In the genomic region with DNA sequence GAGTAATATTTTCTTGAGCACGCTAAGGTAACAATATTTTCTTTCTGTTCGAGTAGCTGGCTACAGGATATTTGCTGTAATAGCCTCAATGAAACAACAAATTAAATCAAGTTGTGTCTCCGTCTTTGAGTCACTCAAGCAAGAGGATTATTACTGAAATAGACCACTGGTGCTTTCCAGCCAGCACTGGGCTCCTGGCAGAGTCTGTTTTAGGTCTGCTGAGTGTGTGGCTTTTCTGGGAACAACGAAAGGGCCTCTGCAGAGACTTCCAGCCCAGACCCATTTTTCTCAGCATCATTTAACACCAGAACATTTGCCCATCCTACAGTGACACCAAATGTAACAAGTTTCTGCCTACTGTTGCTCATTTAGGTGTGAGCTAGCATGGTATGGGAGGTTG, we compare ENCODE assay signal across 25 cellular contexts.
DNase-seq lines count a peak whose midpoint lies in the region; ATAC-seq, FAIRE-seq and TF ChIP-seq lines count a peak whose summit lies in the region.
"Had no signal": no experiment of that assay in that cellular context is flagged by ENCODE, and none has a peak within 500 bp of the region (broad histone marks: within the 10 kb centered on the region; RNA-seq: fewer than 3 reads in every experiment).

No MANE protein-coding gene starts in this region.

- H3K27me3 ChIP-seq in heart left ventricle (no peaks in the 10 kb centered on the region), transverse colon (no peaks in the 10 kb centered on the region), adrenal gland (no peaks in the 10 kb centered on the region)
- H3K27me3 ChIP-seq: SJSA1 had no signal

- no peak for TF ChIP-seq POLR2A in heart left ventricle (IDR thresholded peaks at IDR 0.05)
- no peak for TF ChIP-seq POLR2A in transverse colon (IDR thresholded peaks at IDR 0.05)
- TF ChIP-seq POLR2A in adrenal gland (IDR thresholded peaks at IDR 0.05): no peak
- TF ChIP-seq POLR2A in GM12892 (IDR thresholded peaks at IDR 0.05; ENCODE audit: low read depth, low read length): no peak

- H3K9me3 ChIP-seq in heart left ventricle (no peaks in the 10 kb centered on the region), transverse colon (no peaks in the 10 kb centered on the region), adrenal gland (replicated peaks in 1 of 3) (no peaks in the 10 kb centered on the region)
- H3K9me3 ChIP-seq: SJSA1 had no signal

- no peak for TF ChIP-seq EP300 in transverse colon (IDR thresholded peaks at IDR 0.05; ENCODE audit: low read depth)

- no peak overlapping the region for H3K4me3 ChIP-seq in heart left ventricle
- no peak overlapping the region for H3K4me3 ChIP-seq in transverse colon
- no peak overlapping the region for H3K4me3 ChIP-seq in adrenal gland
- H3K4me3 ChIP-seq: SJSA1 had no signal

- DNase-seq in heart left ventricle (no peak), Right ventricle myocardium superior (no peak), globus pallidus (ENCODE audit: low spot score) (peak; percentile 33), putamen (ENCODE audit: low spot score) (peak; percentile 8), transverse colon (no peak), NCI-H2196 treated with DMSO at 0.1 percent for 48 hours (lab: John Stamatoyannopoulos, UW; ENCODE audit: unreplicated experiment) (no peak), adrenal gland (no peak), GM12892 (ENCODE audit: insufficient read length) (no peak)
- DNase-seq: CD4-positive, CD25-positive, alpha-beta regulatory T cell; DMS53; GOT3; Karpas-422; NCI-H1092 treated with DMSO at 0.1 percent for 48 hours; NCI-H1436; NCI-H187; NCI-H2171 treated with DMSO at 0.1 percent for 48 hours; NCI-H524; NCI-H748 treated with DMSO at 0.1 percent for 48 hours; PC-3 had no signal

- intact Hi-C loops in heart left ventricle (cut with DNase I): loop anchor here in 1 of 10 donors (10.0 kb wide), 1 partner anchor 1369 kb away; no protein-coding TSS in a partner anchor
- intact Hi-C loops in Right ventricle myocardium superior (cut with DNase I): no loop called here
- intact Hi-C loops in transverse colon (cut with DNase I; ENCODE audit: low total_unique reads): no loop called here
- intact Hi-C loops in adrenal gland (cut with DNase I): no loop called here

- H3K27ac ChIP-seq in heart left ventricle (peak overlapping the region in 1 of 12 donors; percentile 59), transverse colon (peak overlapping the region in 3 of 4 donors; percentile 5 to 33 (median 5)), adrenal gland (no peak overlapping the region)
- H3K27ac ChIP-seq: 22Rv1, SJSA1 had no signal

- in situ Hi-C loops in transverse colon (cut with MboI; ENCODE audit: low pct_ligation_motif_present in 1 of 4, low pct_unique_long_range_greater_than_20kb in 1 of 4, low sequenced_read_pairs in 3 of 4): no loop called here

- TF ChIP-seq CTCF in heart left ventricle (IDR thresholded peaks at IDR 0.05): no peak
- no peak for TF ChIP-seq CTCF in transverse colon (IDR thresholded peaks at IDR 0.05)
- no peak for TF ChIP-seq CTCF in adrenal gland (IDR thresholded peaks at IDR 0.05)

- H3K4me1 ChIP-seq in heart left ventricle (peaks cover 0 to 7% (median 0%) of the 10 kb centered on the region in 12 donors), transverse colon (no peaks in the 10 kb centered on the region), adrenal gland (replicated peaks in 1 of 2) (no peaks in the 10 kb centered on the region)
- H3K4me1 ChIP-seq: SJSA1 had no signal

- peaks cover 0 to 64% (median 33%) of the 10 kb centered on the region in 9 donors for H3K36me3 ChIP-seq in heart left ventricle
- no peaks in the 10 kb centered on the region for H3K36me3 ChIP-seq in transverse colon
- no peaks in the 10 kb centered on the region for H3K36me3 ChIP-seq in adrenal gland (replicated peaks in 1 of 2)
- H3K36me3 ChIP-seq: SJSA1 had no signal

- peak in 3 of 4 donors; percentile 43 to 67 (median 45) for ATAC-seq in heart left ventricle
- no peak for ATAC-seq in Right ventricle myocardium superior (ENCODE audit: poor library complexity)
- ATAC-seq: HepG2, PC-3, Right ventricle myocardium inferior had no signal

- 65 to 84% (median 79%) methylated on average over 4 of the region's 4 CpGs for WGBS in heart left ventricle, 4 donors
- WGBS in transverse colon (ENCODE audit: low coverage in 1 of 2), 2 donors: 79 to 88% methylated on average over 3 to 4 of the region's 4 CpGs
- WGBS in adrenal gland, 4 donors: 90 to 94% (median 93%) methylated on average over 4 of the region's 4 CpGs

- no peak for FAIRE-seq in GM12892 (lab: Jason Lieb, UNC)
- FAIRE-seq: D721Med, G401.6, HepG2 had no signal

Comparison
In these comparisons a context has a peak if more than half of its experiments do, and no peak if none do; other contexts are left out.
1. DNase-seq: peak in globus pallidus (single experiment) and putamen (single experiment); none in heart left ventricle (0 of 5), Right ventricle myocardium superior (single experiment), transverse colon (single experiment), NCI-H2196 treated with DMSO at 0.1 percent for 48 hours (single experiment), adrenal gland (0 of 7) and GM12892 (single experiment).
2. H3K27ac ChIP-seq: peak in transverse colon (3 of 4); none in adrenal gland (0 of 5).